1 cellular context compared by ENCODE assay signal in genomic region chr6:3227363-3228045, GRCh38.
TF ChIP-seq lines count a peak whose summit lies in the region.

Gene TUBB2B, minus strand, starts transcription at chr6:3227653. Its CDS starts 110 bp downstream, at chr6:3227543.

TF ChIP-seq in HepG2, 621 proteins besides CTCF, POLR2A, EP300 and RAD21 (continued from another document and continues in another):
- TF ChIP-seq ZBTB8A (CRISPR knock-in tag; IDR thresholded peaks at IDR 0.05; ENCODE audit: borderline replicate concordance, low read depth), result peak; percentile 55; the same call in 1 of the 2 replicates
- TF ChIP-seq PRPF4 (IDR thresholded peaks at IDR 0.05; ENCODE audit: low read depth, low read length, poor library complexity, severe bottlenecking), result no peak
- TF ChIP-seq DDIT3 (CRISPR knock-in tag; IDR thresholded peaks at IDR 0.05), result no peak
- peak; percentile 89 for TF ChIP-seq ZNF777 (CRISPR knock-in tag; IDR thresholded peaks at IDR 0.05)
- TF ChIP-seq ATF4 (CRISPR knock-in tag; IDR thresholded peaks at IDR 0.05), result peak in 1 of 2 experiments; percentile 90; a peak in 2 of 4 replicates
- peak; percentile 41; the same call in 1 of the 2 replicates for TF ChIP-seq KDM5B (CRISPR knock-in tag; IDR thresholded peaks at IDR 0.05; ENCODE audit: borderline replicate concordance)
- no peak for TF ChIP-seq ZNF44 (CRISPR knock-in tag; IDR thresholded peaks at IDR 0.05)
- TF ChIP-seq DZIP1 (CRISPR knock-in tag; IDR thresholded peaks at IDR 0.05), result no peak
- no peak for TF ChIP-seq FOXA1 (IDR thresholded peaks at IDR 0.05)
- TF ChIP-seq FOXA1 (CRISPR knock-in tag; IDR thresholded peaks at IDR 0.05), result no peak
- TF ChIP-seq SNAI1 (CRISPR knock-in tag; IDR thresholded peaks at IDR 0.05; ENCODE audit: borderline replicate concordance), result no peak
- TF ChIP-seq GZF1 (CRISPR knock-in tag; IDR thresholded peaks at IDR 0.05), result no peak
- no peak for TF ChIP-seq ZNF574 (CRISPR knock-in tag; IDR thresholded peaks at IDR 0.05)
- no peak for TF ChIP-seq ZNF609 (CRISPR knock-in tag; IDR thresholded peaks at IDR 0.05; ENCODE audit: borderline replicate concordance)
- no peak for TF ChIP-seq ZNF713 (CRISPR knock-in tag; IDR thresholded peaks at IDR 0.05)
- no peak for TF ChIP-seq ERF (CRISPR knock-in tag; IDR thresholded peaks at IDR 0.05)
- no peak for TF ChIP-seq ZNF407 (CRISPR knock-in tag; IDR thresholded peaks at IDR 0.05; ENCODE audit: not compliant biosample characterization)
- TF ChIP-seq ZBTB25 (CRISPR knock-in tag; IDR thresholded peaks at IDR 0.05), result no peak
- TF ChIP-seq HNRNPL (IDR thresholded peaks at IDR 0.05; ENCODE audit: low read depth, low read length), result no peak
- TF ChIP-seq MXD1 (CRISPR knock-in tag; IDR thresholded peaks at IDR 0.05), result peak; percentile 30; the same call in 1 of the 2 replicates
- TF ChIP-seq ZNF343 (CRISPR knock-in tag; IDR thresholded peaks at IDR 0.05), result no peak
- no peak for TF ChIP-seq RFXANK (CRISPR knock-in tag; IDR thresholded peaks at IDR 0.05)
- TF ChIP-seq IRX3 (CRISPR knock-in tag; IDR thresholded peaks at IDR 0.05; ENCODE audit: borderline replicate concordance, low read depth), result no peak
- 0 out of 2 replicates have a peak, but pooled peaks have one; percentile 54 for TF ChIP-seq ZNF34 (CRISPR knock-in tag; IDR thresholded peaks at IDR 0.05; ENCODE audit: borderline replicate concordance)
- no peak for TF ChIP-seq TIGD3 (CRISPR knock-in tag; IDR thresholded peaks at IDR 0.05; ENCODE audit: borderline replicate concordance)
- TF ChIP-seq MTF2 (CRISPR knock-in tag; IDR thresholded peaks at IDR 0.05; ENCODE audit: borderline replicate concordance), result peak; percentile 76; the same call in 1 of the 2 replicates
- TF ChIP-seq MYPOP (CRISPR knock-in tag; IDR thresholded peaks at IDR 0.05), result no peak
- no peak for TF ChIP-seq ZNF510 (CRISPR knock-in tag; IDR thresholded peaks at IDR 0.05; ENCODE audit: low read depth)
- TF ChIP-seq ZNF230 (CRISPR knock-in tag; IDR thresholded peaks at IDR 0.05), result peak; percentile 44; the same call in 1 of the 2 replicates
- TF ChIP-seq IKZF4 (CRISPR knock-in tag; IDR thresholded peaks at IDR 0.05; ENCODE audit: borderline replicate concordance, low read depth, not compliant biosample characterization), result no peak
- TF ChIP-seq ZNF7 (CRISPR knock-in tag; IDR thresholded peaks at IDR 0.05), result no peak
- TF ChIP-seq SKI (IDR thresholded peaks at IDR 0.05; ENCODE audit: partially characterized antibody), result no peak
